ENCODE assay signal across 9 cellular contexts in the genomic region with DNA sequence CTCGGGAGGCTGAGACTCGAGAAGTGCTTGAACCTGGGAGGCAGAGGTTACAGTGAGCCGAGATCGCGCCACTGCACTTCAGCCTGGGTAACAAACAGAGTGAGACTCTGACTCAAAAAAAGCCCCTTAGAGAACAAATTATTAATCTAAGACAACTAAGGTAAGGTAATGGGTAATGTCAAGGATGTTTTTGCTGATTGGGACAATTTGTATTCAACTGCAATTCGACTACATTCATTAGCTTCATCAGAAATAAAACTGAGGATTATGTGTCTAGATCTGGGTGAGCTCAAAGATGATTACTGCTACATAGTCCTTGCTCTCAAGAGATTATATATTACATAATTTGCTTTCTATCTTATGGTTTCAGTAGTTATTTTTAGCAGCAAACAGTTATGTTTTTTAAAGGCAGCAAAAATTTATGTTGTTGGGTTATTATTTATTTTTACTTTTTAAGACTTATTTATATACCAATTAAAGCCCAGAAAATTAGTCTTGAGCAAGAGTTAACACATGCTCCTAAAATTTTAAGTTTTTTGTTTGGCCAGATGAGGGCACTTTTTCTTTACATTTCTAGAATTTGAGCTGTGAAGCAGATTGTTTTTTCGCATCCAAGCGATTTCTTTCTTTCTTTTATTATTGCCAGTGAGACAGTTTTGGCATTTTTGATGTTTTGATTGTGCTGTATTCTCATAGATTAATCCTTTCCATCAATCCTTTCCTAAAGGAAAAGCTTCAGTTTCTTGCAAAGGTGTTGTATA. TPM values are rescaled to one million over a fixed set of nuclear protein-coding genes. Genes with fewer than 3 reads are reported as not detected.
DNase-seq lines count a peak whose midpoint lies in the region; ATAC-seq and TF ChIP-seq lines count a peak whose summit lies in the region.
"Had no signal": no experiment of that assay in that cellular context is flagged by ENCODE, and none has a peak within 500 bp of the region (broad histone marks: within the 10 kb centered on the region; RNA-seq: fewer than 3 reads in every experiment).

No MANE protein-coding gene starts in this region.

- no peak overlapping the region for H3K4me3 ChIP-seq in foreskin fibroblast (ENCODE audit: low read depth in 1 of 2, low read length in 2 of 2)
- no peak overlapping the region for H3K4me3 ChIP-seq in tibial nerve

- 72 to 73% methylated on average over 8 of the region's 8 CpGs for WGBS in tibial nerve, 2 donors

- TF ChIP-seq POLR2A in tibial nerve (IDR thresholded peaks at IDR 0.05), result no peak

- H3K9me3 ChIP-seq in tibial nerve, result no peaks in the 10 kb centered on the region

- ATAC-seq in GM21737 (IDR thresholded peaks at IDR 0.05; ENCODE audit: unreplicated experiment), result no peak

- DNase-seq in ACHN, result peak; percentile 32
- DNase-seq in GM03348 (ENCODE audit: low spot score), result peak; percentile 23
- peak; percentile 51 for DNase-seq in SK-MEL-5 (ENCODE audit: low read depth, low spot score)
- DNase-seq in foreskin fibroblast, result peak in 1 of 2 donors; percentile 41
- no peak for DNase-seq in posterior cingulate gyrus
- DNase-seq in tibial nerve (ENCODE audit: low spot score in 2 of 2), result no peak
- DNase-seq in retina, result no peak
- DNase-seq: DMS79 treated with DMSO at 0.1 percent for 48 hours had no signal

- in situ Hi-C loops in ACHN (cut with HindIII; ENCODE audit: low pct_ligation_motif_present, low pct_unique_long_range_greater_than_20kb, low sequenced_read_pairs) (no loop called here), SK-MEL-5 (cut with HindIII; ENCODE audit: low pct_unique_long_range_greater_than_20kb, low sequenced_read_pairs) (no loop called here)

- H3K36me3 ChIP-seq in tibial nerve, result no peaks in the 10 kb centered on the region

- H3K4me1 ChIP-seq in tibial nerve, result peaks cover 0 to 14% (median 0%) of the 10 kb centered on the region in 4 donors

- no peak for TF ChIP-seq EP300 in tibial nerve (IDR thresholded peaks at IDR 0.05)

- intact Hi-C loops in posterior cingulate gyrus (cut with DNase I), result loop anchor here (2.0 to 10.0 kb wide), 2 partner anchors 107 to 463 kb away; no protein-coding TSS in a partner anchor

- H3K27ac ChIP-seq in tibial nerve, result no peak overlapping the region

- TF ChIP-seq CTCF in foreskin fibroblast (IDR thresholded peaks at IDR 0.05; ENCODE audit: low read depth, low read length), result peak; percentile 19
- TF ChIP-seq CTCF in tibial nerve (IDR thresholded peaks at IDR 0.05), result peak in 1 of 5 experiments; percentile 20

- H3K27me3 ChIP-seq in tibial nerve, result no peaks in the 10 kb centered on the region

RNA-seq across cellular contexts. Expression of gene PLEKHA5, which starts 52.3 kb away (rescaled TPM):
- total RNA-seq in SK-MEL-5 (2014; rRNA removed; shearing (Covaris generic)), result 236 TPM in 2 replicates
- polyA plus RNA-seq in SK-MEL-5 (2015; cell fraction: cytosol; rRNA removed), result 69.3 and 85.5 TPM in 2 replicates
- 175 and 181 TPM in 2 replicates for polyA plus RNA-seq in SK-MEL-5 (2015; cell fraction: nucleus; rRNA removed)
- 10 to 100 TPM; 21.3 to 22.9 (median 21.4) TPM for total RNA-seq in tibial nerve

Comparison
In these comparisons a context has a peak if more than half of its experiments do, and no peak if none do; other contexts are left out.
1. DNase-seq: peak in ACHN (single experiment), GM03348 (single experiment) and SK-MEL-5 (single experiment); none in posterior cingulate gyrus (0 of 10), tibial nerve (0 of 2) and retina (single experiment).